In genomic region chr1:179129702-179130473, GRCh38 we compare ENCODE assay signal across 8 cellular contexts. TPM values are rescaled to one million over a fixed set of nuclear protein-coding genes. Genes with fewer than 3 reads are reported as not detected.
DNase-seq lines count a peak whose midpoint lies in the region; ATAC-seq, FAIRE-seq and TF ChIP-seq lines count a peak whose summit lies in the region.

No MANE protein-coding gene starts in this region.

- H3K4me3 Mint-ChIP-seq in activated CD4-positive, alpha-beta memory T cell treated with anti-CD3 and anti-CD28 coated beads for 36 hours: peak overlapping the region; percentile 59

- no peaks in the 10 kb centered on the region for H3K27me3 Mint-ChIP-seq in activated CD4-positive, alpha-beta memory T cell treated with anti-CD3 and anti-CD28 coated beads for 36 hours

- H3K4me1 Mint-ChIP-seq in activated CD4-positive, alpha-beta memory T cell treated with anti-CD3 and anti-CD28 coated beads for 36 hours (ENCODE audit: low read depth): peaks cover 24% of the 10 kb centered on the region

- DNase-seq in GM12864 (ENCODE audit: low read depth) (peak; percentile 51), KBM-7 (peak; percentile 78), fibroblast of pulmonary artery (ENCODE audit: low read depth) (peak; percentile 22), small intestine (peak; percentile 72), HT-29 (ENCODE audit: low spot score) (no peak), cortex of kidney (lab: John Stamatoyannopoulos, UW) (no peak)
- DNase-seq in activated CD4-positive, alpha-beta memory T cell treated with anti-CD3 and anti-CD28 coated beads for 36 hours: peak; percentile 27

- intact Hi-C loops in activated CD4-positive, alpha-beta memory T cell treated with anti-CD3 and anti-CD28 coated beads for 36 hours (cut with micrococcal nuclease): loop anchor here (1.0 to 5.0 kb wide), 8 partner anchors 13 to 752 kb away; partner anchors contain the start of genes AXDND1, SOAT1 and TOR1AIP1

- H3K27ac ChIP-seq in small intestine (ENCODE audit: low read depth in 1 of 2, low read length in 1 of 2): peak overlapping the region in 1 of 2 donors; percentile 43

- 70 to 76% (median 74%) methylated on average over 10 of the region's 10 CpGs for whole genome bisulfite sequencing in small intestine, 3 donors

- CTCF ChIA-PET in activated CD4-positive, alpha-beta memory T cell treated with anti-CD3 and anti-CD28 coated beads for 36 hours (lab: Charles Lee): interaction anchor here (0.9 to 1.7 kb wide), 3 partner anchors 10 to 684 kb away, joined by 3 to 5 read pairs (median 3); no protein-coding TSS in a partner anchor

- no peaks in the 10 kb centered on the region for H3K9me3 ChIP-seq in small intestine (ENCODE audit: control insufficient read depth, low read depth)

- in situ Hi-C loops in KBM-7 (cut with MboI; ENCODE audit: low pct_unique_long_range_greater_than_20kb, low sequenced_read_pairs): no loop called here

- TF ChIP-seq CTCF in GM12864 (IDR thresholded peaks at IDR 0.05; ENCODE audit: low read depth, low read length, missing control alignments): no peak
- no peak for TF ChIP-seq CTCF in fibroblast of pulmonary artery (IDR thresholded peaks at IDR 0.05; ENCODE audit: low read length, missing control alignments)

- no peaks in the 10 kb centered on the region for H3K9me3 Mint-ChIP-seq in activated CD4-positive, alpha-beta memory T cell treated with anti-CD3 and anti-CD28 coated beads for 36 hours

- no peaks in the 10 kb centered on the region for H3K27me3 ChIP-seq in small intestine (ENCODE audit: control insufficient read depth in 2 of 2, insufficient read depth in 2 of 2, low read length in 2 of 2)

- no peaks in the 10 kb centered on the region for H3K4me1 ChIP-seq in small intestine (ENCODE audit: control insufficient read depth in 2 of 2, insufficient read depth in 1 of 2, low read depth in 1 of 2, low read length in 1 of 2)

- no peak overlapping the region; the same call in 1 of the 2 replicates for H3K4me3 ChIP-seq in GM12864 (ENCODE audit: low read depth, low read length)
- H3K4me3 ChIP-seq in fibroblast of pulmonary artery (replicated peaks; ENCODE audit: low read depth, low read length): no peak overlapping the region
- no peak overlapping the region for H3K4me3 ChIP-seq in small intestine (ENCODE audit: low read depth in 1 of 2, low read length in 2 of 2)

- POLR2A ChIA-PET in activated CD4-positive, alpha-beta memory T cell treated with anti-CD3 and anti-CD28 coated beads for 36 hours (lab: Charles Lee): interaction anchor here (0.6 to 1.9 kb wide), 3 partner anchors 12 to 165 kb away, joined by 3 to 4 read pairs (median 3); partner anchors contain the start of gene SOAT1

- H3K36me3 ChIP-seq in small intestine (ENCODE audit: control insufficient read depth in 2 of 2, insufficient read depth in 2 of 2, low read length in 2 of 2): peaks cover 0 to 2% of the 10 kb centered on the region in 2 donors

- no peaks in the 10 kb centered on the region for H3K36me3 Mint-ChIP-seq in activated CD4-positive, alpha-beta memory T cell treated with anti-CD3 and anti-CD28 coated beads for 36 hours

- H3K27ac Mint-ChIP-seq in activated CD4-positive, alpha-beta memory T cell treated with anti-CD3 and anti-CD28 coated beads for 36 hours: peak overlapping the region; percentile 82

- no peak for FAIRE-seq in small intestine (lab: Jason Lieb, UNC)

- peak; percentile 99 for ATAC-seq in GM21717 (IDR thresholded peaks at IDR 0.05; ENCODE audit: unreplicated experiment)

RNA-seq across cellular contexts. Expression of gene TOR3A, which starts 48.0 kb away (rescaled TPM):
- total RNA-seq in activated CD4-positive, alpha-beta memory T cell treated with anti-CD3 and anti-CD28 coated beads for 36 hours: 10 to 100 TPM; 35.7 to 36.7 TPM
- 10 to 100 TPM in 2 of 3 donors, 1 to 10 TPM in 1; 6.3 to 30.6 (median 12.2) TPM for polyA plus RNA-seq in small intestine
- total RNA-seq in HT-29 (2014; rRNA removed; shearing (Covaris generic)): 36.9 and 41.8 TPM in 2 replicates

Comparison
In these comparisons a context has a peak if more than half of its experiments do, and no peak if none do; other contexts are left out.
1. DNase-seq: peak in GM12864 (single experiment), KBM-7 (single experiment), activated CD4-positive, alpha-beta memory T cell treated with anti-CD3 and anti-CD28 coated beads for 36 hours (single experiment), fibroblast of pulmonary artery (single experiment) and small intestine (single experiment); none in HT-29 (single experiment) and cortex of kidney (single experiment).